14 cellular contexts compared by ENCODE assay signal in the genomic region with DNA sequence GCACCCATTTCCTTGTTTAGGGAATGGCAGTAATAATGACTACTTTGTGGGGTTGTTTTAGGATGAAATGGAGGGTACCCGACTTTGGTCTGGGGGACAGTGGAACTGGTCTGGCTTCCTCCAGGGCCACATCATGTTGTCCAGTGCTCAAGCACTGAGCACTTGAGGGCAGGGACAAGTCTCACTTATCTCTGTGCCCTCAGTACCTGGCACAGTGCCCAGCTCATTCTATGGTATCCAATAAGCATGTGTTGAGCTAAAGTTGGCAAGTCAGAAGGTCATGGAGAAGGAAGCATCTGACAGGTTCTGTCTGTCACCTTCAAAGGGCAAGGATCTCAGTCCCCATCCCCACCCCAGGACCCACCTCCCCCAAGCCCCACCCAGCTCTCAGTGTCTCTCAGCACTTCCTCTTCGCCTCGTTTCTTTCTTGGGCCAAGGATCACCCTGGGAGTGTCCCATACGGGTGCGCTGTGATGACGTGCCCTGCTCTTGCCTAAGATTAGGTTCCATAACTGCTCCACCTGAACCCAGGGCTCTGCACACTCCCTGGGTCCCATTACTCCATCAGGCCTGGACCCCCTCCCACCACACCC.
DNase-seq lines count a peak whose midpoint lies in the region; ATAC-seq and TF ChIP-seq lines count a peak whose summit lies in the region.
"Had no signal": no experiment of that assay in that cellular context is flagged by ENCODE, and none has a peak within 500 bp of the region (broad histone marks: within the 10 kb centered on the region; RNA-seq: fewer than 3 reads in every experiment).

No MANE protein-coding gene starts in this region.

- H3K27ac ChIP-seq in duodenal mucosa (ENCODE audit: low read depth, low read length) (peak overlapping the region; percentile 68), muscle layer of duodenum (ENCODE audit: low read length) (peak overlapping the region; percentile 73)
- H3K27ac ChIP-seq: RWPE1 had no signal

- H3K27me3 ChIP-seq in duodenal mucosa (ENCODE audit: control insufficient read depth in 1 of 2, insufficient read depth in 2 of 2, low read length in 2 of 2) (no peaks in the 10 kb centered on the region), muscle layer of duodenum (ENCODE audit: low read depth, low read length) (no peaks in the 10 kb centered on the region)

- DNase-seq in COLO668 (lab: John Stamatoyannopoulos, UW; ENCODE audit: unreplicated experiment) (peak; percentile 1), NCI-H1436 treated with DMSO at 0.1 percent for 48 hours (lab: John Stamatoyannopoulos, UW) (no peak)
- DNase-seq in T-helper 2 cell treated with Interferon-gamma antibody and Interleukin-4, amounts not matched to agents 5 μg/mL and 100 μg/mL, for 36 hours (ENCODE audit: low spot score), result no peak
- DNase-seq: Caco-2; effector CD8-positive, alpha-beta T cell; mesendoderm; NCI-H2171 had no signal

- TF ChIP-seq RAD21 in Ishikawa (IDR thresholded peaks at IDR 0.05; ENCODE audit: low read depth), result no peak

- ATAC-seq in SK-N-SH treated with all-trans-retinoic acid at 6 μM for 48 hours, result no peak

- H3K4me3 Mint-ChIP-seq in T-helper 2 cell treated with Interferon-gamma antibody and Interleukin-4, amounts not matched to agents 5 μg/mL and 100 μg/mL, for 36 hours, result no peak overlapping the region
- H3K4me3 Mint-ChIP-seq: activated T-helper 1 cell treated with anti-CD3 and anti-CD28 coated beads, Interleukin-12 subunit alpha, Interleukin-12 subunit beta, Interleukin-2, Interleukin-4 antibody, amounts not matched to agents 30 ng/mL and 10 ng/mL and 1 ng/mL, durations not matched to agents 14 hours and 24 hours and 36 hours; neural crest cell had no signal

- TF ChIP-seq EP300 in Ishikawa (IDR thresholded peaks at IDR 0.05; ENCODE audit: borderline replicate concordance), result no peak

- H3K9ac ChIP-seq in duodenal mucosa (ENCODE audit: low read depth in 1 of 2, low read length in 2 of 2), result peak overlapping the region in 1 of 2 donors; percentile 1

- H3K27ac Mint-ChIP-seq in T-helper 2 cell treated with Interferon-gamma antibody and Interleukin-4, amounts not matched to agents 5 μg/mL and 100 μg/mL, for 36 hours, result no peak overlapping the region
- H3K27ac Mint-ChIP-seq: activated T-helper 1 cell treated with anti-CD3 and anti-CD28 coated beads, Interleukin-12 subunit alpha, Interleukin-12 subunit beta, Interleukin-2, Interleukin-4 antibody, amounts not matched to agents 30 ng/mL and 10 ng/mL and 1 ng/mL, durations not matched to agents 14 hours and 24 hours and 36 hours had no signal

- H3K36me3 ChIP-seq in duodenal mucosa (ENCODE audit: control insufficient read depth in 1 of 2, insufficient read depth in 2 of 2, low read length in 2 of 2), result no peaks in the 10 kb centered on the region
- no peaks in the 10 kb centered on the region for H3K36me3 ChIP-seq in muscle layer of duodenum (ENCODE audit: control insufficient read depth in 1 of 2, insufficient read depth in 2 of 2, low read length in 2 of 2)

- peaks cover 24% of the 10 kb centered on the region for H3K27me3 Mint-ChIP-seq in T-helper 2 cell treated with Interferon-gamma antibody and Interleukin-4, amounts not matched to agents 5 μg/mL and 100 μg/mL, for 36 hours (ENCODE audit: low read depth)

- H3K4me1 ChIP-seq in duodenal mucosa (ENCODE audit: control insufficient read depth in 1 of 2, insufficient read depth in 2 of 2, low read length in 2 of 2), result peaks cover 60 to 68% of the 10 kb centered on the region in 2 donors
- H3K4me1 ChIP-seq in muscle layer of duodenum (ENCODE audit: control insufficient read depth in 1 of 2, insufficient read depth in 2 of 2, low read length in 2 of 2), result peaks cover 0 to 10% of the 10 kb centered on the region in 2 donors

- H3K4me1 Mint-ChIP-seq in T-helper 2 cell treated with Interferon-gamma antibody and Interleukin-4, amounts not matched to agents 5 μg/mL and 100 μg/mL, for 36 hours (ENCODE audit: low read depth), result peaks cover 3% of the 10 kb centered on the region
- H3K4me1 Mint-ChIP-seq: neural crest cell had no signal

- H3K9me3 Mint-ChIP-seq in T-helper 2 cell treated with Interferon-gamma antibody and Interleukin-4, amounts not matched to agents 5 μg/mL and 100 μg/mL, for 36 hours, result no peaks in the 10 kb centered on the region
- H3K9me3 Mint-ChIP-seq: activated T-helper 1 cell treated with anti-CD3 and anti-CD28 coated beads, Interleukin-12 subunit alpha, Interleukin-12 subunit beta, Interleukin-2, Interleukin-4 antibody, amounts not matched to agents 30 ng/mL and 10 ng/mL and 1 ng/mL, durations not matched to agents 14 hours and 24 hours and 36 hours; neural crest cell had no signal

- no peaks in the 10 kb centered on the region for H3K9me3 ChIP-seq in duodenal mucosa (ENCODE audit: control insufficient read depth in 1 of 2, low read length in 2 of 2)
- H3K9me3 ChIP-seq in muscle layer of duodenum (ENCODE audit: control insufficient read depth in 1 of 2, low read length in 2 of 2), result no peaks in the 10 kb centered on the region
- H3K9me3 ChIP-seq: Caco-2 had no signal

- no peaks in the 10 kb centered on the region for H3K36me3 Mint-ChIP-seq in T-helper 2 cell treated with Interferon-gamma antibody and Interleukin-4, amounts not matched to agents 5 μg/mL and 100 μg/mL, for 36 hours (ENCODE audit: low read depth)

- no peak overlapping the region for H3K4me3 ChIP-seq in duodenal mucosa (ENCODE audit: low read depth in 1 of 2, low read length in 2 of 2)
- H3K4me3 ChIP-seq in muscle layer of duodenum (ENCODE audit: low read depth in 1 of 2, low read length in 2 of 2), result no peak overlapping the region

TF ChIP-seq in Ishikawa, 13 proteins besides CTCF, POLR2A, EP300 and RAD21:
- TF ChIP-seq NFIC (IDR thresholded peaks at IDR 0.05), result 0 out of 2 replicates have a peak, but pooled peaks have one; percentile 28
- TF ChIP-seq TEAD4 (IDR thresholded peaks at IDR 0.05), result no peak
- TF ChIP-seq REST (IDR thresholded peaks at IDR 0.05; ENCODE audit: low read depth), result no peak
- no peak for TF ChIP-seq ZBTB7A (IDR thresholded peaks at IDR 0.05; ENCODE audit: low read depth)
TF ChIP-seq in Ishikawa: peak in this region for 1.

TF ChIP-seq in SK-N-SH treated with all-trans-retinoic acid at 6 μM for 48 hours, 23 proteins besides CTCF, POLR2A, EP300 and RAD21 (continues in another document):
- TF ChIP-seq ZNF8 (CRISPR knock-in tag; IDR thresholded peaks at IDR 0.05) (no peak), ARNTL (CRISPR knock-in tag; IDR thresholded peaks at IDR 0.05; ENCODE audit: borderline replicate concordance, low read depth) (no peak), ISL1 (CRISPR knock-in tag; IDR thresholded peaks at IDR 0.05) (no peak), PPARA (CRISPR knock-in tag; IDR thresholded peaks at IDR 0.05; ENCODE audit: borderline replicate concordance) (no peak), OSR1 (CRISPR knock-in tag; IDR thresholded peaks at IDR 0.05) (no peak), ESRRG (CRISPR knock-in tag; IDR thresholded peaks at IDR 0.05) (no peak), ZNF70 (CRISPR knock-in tag; IDR thresholded peaks at IDR 0.05) (no peak), ZFP30 (CRISPR knock-in tag; IDR thresholded peaks at IDR 0.05) (no peak), RARB (CRISPR knock-in tag; IDR thresholded peaks at IDR 0.05) (no peak)
- TF ChIP-seq, protein P1, sequence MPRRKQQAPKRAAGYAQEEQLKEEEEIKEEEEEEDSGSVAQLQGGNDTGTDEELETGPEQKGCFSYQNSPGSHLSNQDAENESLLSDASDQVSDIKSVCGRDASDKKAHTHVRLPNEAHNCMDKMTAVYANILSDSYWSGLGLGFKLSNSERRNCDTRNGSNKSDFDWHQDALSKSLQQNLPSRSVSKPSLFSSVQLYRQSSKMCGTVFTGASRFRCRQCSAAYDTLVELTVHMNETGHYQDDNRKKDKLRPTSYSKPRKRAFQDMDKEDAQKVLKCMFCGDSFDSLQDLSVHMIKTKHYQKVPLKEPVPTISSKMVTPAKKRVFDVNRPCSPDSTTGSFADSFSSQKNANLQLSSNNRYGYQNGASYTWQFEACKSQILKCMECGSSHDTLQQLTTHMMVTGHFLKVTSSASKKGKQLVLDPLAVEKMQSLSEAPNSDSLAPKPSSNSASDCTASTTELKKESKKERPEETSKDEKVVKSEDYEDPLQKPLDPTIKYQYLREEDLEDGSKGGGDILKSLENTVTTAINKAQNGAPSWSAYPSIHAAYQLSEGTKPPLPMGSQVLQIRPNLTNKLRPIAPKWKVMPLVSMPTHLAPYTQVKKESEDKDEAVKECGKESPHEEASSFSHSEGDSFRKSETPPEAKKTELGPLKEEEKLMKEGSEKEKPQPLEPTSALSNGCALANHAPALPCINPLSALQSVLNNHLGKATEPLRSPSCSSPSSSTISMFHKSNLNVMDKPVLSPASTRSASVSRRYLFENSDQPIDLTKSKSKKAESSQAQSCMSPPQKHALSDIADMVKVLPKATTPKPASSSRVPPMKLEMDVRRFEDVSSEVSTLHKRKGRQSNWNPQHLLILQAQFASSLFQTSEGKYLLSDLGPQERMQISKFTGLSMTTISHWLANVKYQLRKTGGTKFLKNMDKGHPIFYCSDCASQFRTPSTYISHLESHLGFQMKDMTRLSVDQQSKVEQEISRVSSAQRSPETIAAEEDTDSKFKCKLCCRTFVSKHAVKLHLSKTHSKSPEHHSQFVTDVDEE (CRISPR knock-in tag; IDR thresholded peaks at IDR 0.05), result no peak
- TF ChIP-seq, protein P2, sequence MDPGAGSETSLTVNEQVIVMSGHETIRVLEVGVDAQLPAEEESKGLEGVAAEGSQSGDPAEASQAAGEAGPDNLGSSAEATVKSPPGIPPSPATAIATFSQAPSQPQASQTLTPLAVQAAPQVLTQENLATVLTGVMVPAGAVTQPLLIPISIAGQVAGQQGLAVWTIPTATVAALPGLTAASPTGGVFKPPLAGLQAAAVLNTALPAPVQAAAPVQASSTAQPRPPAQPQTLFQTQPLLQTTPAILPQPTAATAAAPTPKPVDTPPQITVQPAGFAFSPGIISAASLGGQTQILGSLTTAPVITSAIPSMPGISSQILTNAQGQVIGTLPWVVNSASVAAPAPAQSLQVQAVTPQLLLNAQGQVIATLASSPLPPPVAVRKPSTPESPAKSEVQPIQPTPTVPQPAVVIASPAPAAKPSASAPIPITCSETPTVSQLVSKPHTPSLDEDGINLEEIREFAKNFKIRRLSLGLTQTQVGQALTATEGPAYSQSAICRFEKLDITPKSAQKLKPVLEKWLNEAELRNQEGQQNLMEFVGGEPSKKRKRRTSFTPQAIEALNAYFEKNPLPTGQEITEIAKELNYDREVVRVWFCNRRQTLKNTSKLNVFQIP (CRISPR knock-in tag; IDR thresholded peaks at IDR 0.05; ENCODE audit: borderline replicate concordance, low read depth), result no peak
